11 cellular contexts compared by ENCODE assay signal in genomic region chr20:62339647-62340062, GRCh38. TPM values are rescaled to one million over a fixed set of nuclear protein-coding genes. Genes with fewer than 3 reads are reported as not detected.
A peak's percentile ranks its signal among the peaks of the same experiment; 100 is the strongest.
DNase-seq lines count a peak whose midpoint lies in the region; ATAC-seq and TF ChIP-seq lines count a peak whose summit lies in the region.
"Had no signal": no experiment of that assay in that cellular context is flagged by ENCODE, and none has a peak within 500 bp of the region (broad histone marks: within the 10 kb centered on the region; RNA-seq: fewer than 3 reads in every experiment).

No MANE protein-coding gene starts in this region.

- no peaks in the 10 kb centered on the region for H3K9me3 ChIP-seq in sigmoid colon
- H3K9me3 ChIP-seq: ovary had no signal

- no peaks in the 10 kb centered on the region for H3K27me3 ChIP-seq in sigmoid colon
- H3K27me3 ChIP-seq: ovary had no signal

- ATAC-seq in GM18508 (IDR thresholded peaks at IDR 0.05; ENCODE audit: insufficient read depth, unreplicated experiment) (peak; percentile 52), GM21529 (IDR thresholded peaks at IDR 0.05; ENCODE audit: unreplicated experiment) (peak; percentile 77), HG03439 (IDR thresholded peaks at IDR 0.05; ENCODE audit: unreplicated experiment) (peak; percentile 68)

- H3K36me3 ChIP-seq in sigmoid colon, result peaks cover 34 to 98% (median 44%) of the 10 kb centered on the region in 4 donors
- H3K36me3 ChIP-seq: ovary had no signal

- H3K27ac ChIP-seq in sigmoid colon, result no peak overlapping the region
- H3K27ac ChIP-seq: ovary had no signal

- 70 to 78% methylated on average over 14 of the region's 14 CpGs for WGBS in sigmoid colon, 2 donors

- DNase-seq in globus pallidus (ENCODE audit: low spot score), result peak; percentile 23
- no peak for DNase-seq in activated CD4-positive, CD25-positive, alpha-beta regulatory T cell treated with anti-CD3 and anti-CD28 coated beads, Interleukin-2, amount 50 U/mL, for 72 hours
- DNase-seq in HEK293T (ENCODE audit: extremely low spot score), result no peak
- no peak for DNase-seq in T-helper 9 cell
- no peak for DNase-seq in sigmoid colon
- DNase-seq: activated CD4-positive, alpha-beta T cell treated with anti-CD3 and anti-CD28 coated beads for 1 hour; NCI-H1092 treated with DMSO at 0.1 percent for 48 hours; ovary had no signal

- TF ChIP-seq CTCF in sigmoid colon (IDR thresholded peaks at IDR 0.05), result no peak

- no peak for TF ChIP-seq EP300 in sigmoid colon (IDR thresholded peaks at IDR 0.05)

- intact Hi-C loops in sigmoid colon (cut with DNase I), result loop anchor here (5.0 kb wide), 1 partner anchor 38 kb away; no protein-coding TSS in a partner anchor

- TF ChIP-seq POLR2A in sigmoid colon (IDR thresholded peaks at IDR 0.05), result no peak

- H3K4me3 ChIP-seq in sigmoid colon, result no peak overlapping the region
- H3K4me3 ChIP-seq: ovary had no signal

- CTCF ChIA-PET in HEK293T (lab: Yijun Ruan, JAX), result no interaction called here

- POLR2A ChIA-PET in HEK293T (lab: Yijun Ruan, JAX), result no interaction called here

- H3K4me1 ChIP-seq in sigmoid colon, result peaks cover 0 to 6% (median 0%) of the 10 kb centered on the region in 4 donors

TF ChIP-seq in HEK293T, 16 proteins besides CTCF, POLR2A, EP300 and RAD21:
- TF ChIP-seq TARDBP (IDR thresholded peaks at IDR 0.05) (no peak), SUZ12 (IDR thresholded peaks at IDR 0.05) (no peak), PKNOX1 (IDR thresholded peaks at IDR 0.05) (no peak), FOXM1 (IDR thresholded peaks at IDR 0.05; ENCODE audit: borderline replicate concordance) (no peak), L3MBTL2 (conservative IDR thresholded peaks at IDR 0.05) (no peak), ARNT (IDR thresholded peaks at IDR 0.05) (no peak), FOXA1 (IDR thresholded peaks at IDR 0.05) (no peak), HDGF (IDR thresholded peaks at IDR 0.05; ENCODE audit: borderline replicate concordance) (no peak), BHLHE40 (IDR thresholded peaks at IDR 0.05; ENCODE audit: borderline replicate concordance) (no peak), FOXK2 (IDR thresholded peaks at IDR 0.05) (no peak), LEF1 (IDR thresholded peaks at IDR 0.05; ENCODE audit: borderline replicate concordance) (no peak), SP1 (IDR thresholded peaks at IDR 0.05) (no peak), ZNF384 (IDR thresholded peaks at IDR 0.05) (no peak), CTBP1 (IDR thresholded peaks at IDR 0.05; ENCODE audit: borderline replicate concordance) (no peak), ELF4 (IDR thresholded peaks at IDR 0.05) (no peak), NFRKB (IDR thresholded peaks at IDR 0.05) (no peak)
TF ChIP-seq in HEK293T: peak in this region for 0.

RNA-seq across cellular contexts. Expression of gene LAMA5, which starts 27.5 kb away (rescaled TPM):
- 100 to 1,000 TPM in 3 of 4 donors, 10 to 100 TPM in 1; 53.5 to 409 (median 134) TPM for total RNA-seq in sigmoid colon
- polyA plus RNA-seq in sigmoid colon, result 10 to 100 TPM in 1 of 3 donors, 1 to 10 TPM in 2; 1.8 to 56.5 (median 3.2) TPM

RNA-seq across cellular contexts. Expression of gene ADRM1, which starts 36.9 kb away (rescaled TPM):
- total RNA-seq in sigmoid colon, result 100 to 1,000 TPM; 100 to 130 (median 119) TPM
- polyA plus RNA-seq in sigmoid colon, result 100 to 1,000 TPM in 1 of 3 donors, 10 to 100 TPM in 2; 61.3 to 102 (median 77.7) TPM

RNA-seq across cellular contexts. Expression of gene RPS21, which starts 47.2 kb away (rescaled TPM):
- total RNA-seq in sigmoid colon, result 1,000 to 10,000 TPM; 2,383 to 8,235 (median 5,456) TPM
- 1,000 to 10,000 TPM; 2,794 to 6,260 (median 4,441) TPM for polyA plus RNA-seq in sigmoid colon
